ENCODE assay signal across 18 cellular contexts in the genomic region with DNA sequence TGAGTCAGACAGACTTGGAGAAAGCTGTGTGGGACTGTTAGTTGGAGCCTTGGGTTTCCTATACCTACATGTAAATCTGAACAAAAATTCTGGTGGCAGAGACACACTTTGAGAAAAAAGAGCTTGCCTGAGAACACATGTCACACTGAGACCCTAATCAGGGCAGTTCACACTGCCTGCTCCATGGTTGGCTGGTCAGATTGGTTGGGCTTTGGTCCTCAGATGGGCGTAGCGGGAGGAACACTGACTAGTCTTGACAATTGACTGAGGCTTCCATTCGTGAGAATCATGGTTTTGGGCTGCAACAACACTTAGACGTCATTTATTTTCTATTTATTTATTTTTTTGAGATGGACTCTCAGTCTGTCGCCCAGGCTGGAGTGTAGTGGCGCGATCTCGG. TPM values are rescaled to one million over a fixed set of nuclear protein-coding genes. Genes with fewer than 3 reads are reported as not detected.
A peak's percentile ranks its signal among the peaks of the same experiment; 100 is the strongest.
DNase-seq lines count a peak whose midpoint lies in the region; ATAC-seq and TF ChIP-seq lines count a peak whose summit lies in the region.
"Had no signal": no experiment of that assay in that cellular context is flagged by ENCODE, and none has a peak within 500 bp of the region (broad histone marks: within the 10 kb centered on the region; RNA-seq: fewer than 3 reads in every experiment).

No MANE protein-coding gene starts in this region.

- POLR2A ChIA-PET in T-cell (lab: Charles Lee): no interaction called here

- H3K27ac Mint-ChIP-seq in stimulated activated naive CD8-positive, alpha-beta T cell treated with anti-CD3 and anti-CD28 coated beads, Interleukin-15, Interleukin-2, amounts not matched to agents 100 ng/mL and 50 ng/mL, for 24 hours: peak overlapping the region; percentile 31
- peak overlapping the region; percentile 14 to 65 for H3K27ac Mint-ChIP-seq in T-cell
- peak overlapping the region; percentile 13 for H3K27ac Mint-ChIP-seq in mesothelial cell of epicardium

- no peak for TF ChIP-seq POLR2A in gastroesophageal sphincter (IDR thresholded peaks at IDR 0.05)

- ATAC-seq in stimulated activated naive CD8-positive, alpha-beta T cell treated with anti-CD3 and anti-CD28 coated beads, Interleukin-15, Interleukin-2, amounts not matched to agents 100 U/mL and 50 U/mL, for 24 hours: no peak
- ATAC-seq in T-cell (replicated peaks in 1 of 4) (no peak), GM18907 (IDR thresholded peaks at IDR 0.05; ENCODE audit: unreplicated experiment) (no peak), gastroesophageal sphincter (no peak)
- ATAC-seq: left cardiac atrium had no signal

- peaks cover 28% of the 10 kb centered on the region for H3K36me3 Mint-ChIP-seq in stimulated activated naive CD8-positive, alpha-beta T cell treated with anti-CD3 and anti-CD28 coated beads, Interleukin-15, Interleukin-2, amounts not matched to agents 100 ng/mL and 50 ng/mL, for 24 hours (ENCODE audit: low read depth)
- H3K36me3 Mint-ChIP-seq in T-cell (peaks cover 25% of the 10 kb centered on the region), mesothelial cell of epicardium (peaks cover 18% of the 10 kb centered on the region)

- H3K4me3 Mint-ChIP-seq in stimulated activated naive CD8-positive, alpha-beta T cell treated with anti-CD3 and anti-CD28 coated beads, Interleukin-15, Interleukin-2, amounts not matched to agents 100 ng/mL and 50 ng/mL, for 24 hours: no peak overlapping the region
- H3K4me3 Mint-ChIP-seq in T-cell (peak overlapping the region in 2 of 3 donors; percentile 31 to 78), mesothelial cell of epicardium (no peak overlapping the region)

- peaks cover 92% of the 10 kb centered on the region for H3K4me1 Mint-ChIP-seq in stimulated activated naive CD8-positive, alpha-beta T cell treated with anti-CD3 and anti-CD28 coated beads, Interleukin-15, Interleukin-2, amounts not matched to agents 100 ng/mL and 50 ng/mL, for 24 hours (ENCODE audit: low read depth)
- H3K4me1 Mint-ChIP-seq in T-cell: peaks cover 92 to 97% (median 96%) of the 10 kb centered on the region in 3 donors
- peaks cover 61% of the 10 kb centered on the region for H3K4me1 Mint-ChIP-seq in mesothelial cell of epicardium

- H3K27me3 Mint-ChIP-seq in stimulated activated naive CD8-positive, alpha-beta T cell treated with anti-CD3 and anti-CD28 coated beads, Interleukin-15, Interleukin-2, amounts not matched to agents 100 ng/mL and 50 ng/mL, for 24 hours: no peaks in the 10 kb centered on the region
- H3K27me3 Mint-ChIP-seq in T-cell: no peaks in the 10 kb centered on the region
- no peaks in the 10 kb centered on the region for H3K27me3 Mint-ChIP-seq in mesothelial cell of epicardium (ENCODE audit: low read depth)

- H3K9me3 Mint-ChIP-seq in stimulated activated naive CD8-positive, alpha-beta T cell treated with anti-CD3 and anti-CD28 coated beads, Interleukin-15, Interleukin-2, amounts not matched to agents 100 ng/mL and 50 ng/mL, for 24 hours: no peaks in the 10 kb centered on the region
- H3K9me3 Mint-ChIP-seq in T-cell: no peaks in the 10 kb centered on the region
- peaks cover 12% of the 10 kb centered on the region for H3K9me3 Mint-ChIP-seq in mesothelial cell of epicardium

- peaks cover 0 to 8% of the 10 kb centered on the region in 2 donors for H3K36me3 ChIP-seq in gastroesophageal sphincter

- WGBS in gastroesophageal sphincter (ENCODE audit: low coverage in 1 of 2), 2 donors: 62 to 90% methylated on average over 6 to 8 of the region's 8 CpGs

- no peak overlapping the region for H3K4me3 ChIP-seq in gastroesophageal sphincter
- H3K4me3 ChIP-seq: mucosa of descending colon had no signal

- no peaks in the 10 kb centered on the region for H3K27me3 ChIP-seq in gastroesophageal sphincter

- peaks cover 12 to 100% (median 53%) of the 10 kb centered on the region in 3 donors for H3K4me1 ChIP-seq in gastroesophageal sphincter

- no peaks in the 10 kb centered on the region for H3K9me3 ChIP-seq in gastroesophageal sphincter
- H3K9me3 ChIP-seq: mucosa of descending colon had no signal

- no peak for DNase-seq in stimulated activated naive CD8-positive, alpha-beta T cell treated with anti-CD3 and anti-CD28 coated beads, Interleukin-15, Interleukin-2, amounts not matched to agents 100 U/mL and 50 U/mL, for 24 hours
- no peak for DNase-seq in T-cell
- DNase-seq in mesothelial cell of epicardium (ENCODE audit: low spot score in 2 of 2, unreplicated experiment in 2 of 2): no peak
- DNase-seq in NCI-H2196 (lab: John Stamatoyannopoulos, UW; ENCODE audit: unreplicated experiment): no peak
- DNase-seq in stimulated activated naive CD4-positive, alpha-beta T cell (lab: John Stamatoyannopoulos, UW): no peak
- DNase-seq: activated CD4-positive, alpha-beta T cell treated with anti-CD3 and anti-CD28 coated beads, Interleukin-2, amount 50 U/mL, for 4 hours; activated naive CD4-positive, alpha-beta T cell; effector CD4-positive, alpha-beta T cell; Karpas-422; left cardiac atrium; mucosa of descending colon; NCI-H1417; NCI-H2171 treated with DMSO at 0.1 percent for 48 hours; SHP77; stimulated activated CD4-positive, alpha-beta T cell treated with anti-CD3 and anti-CD28 coated beads, Interleukin-12 subunit alpha, Interleukin-12 subunit beta, amount 100 ng/mL, for 4 hours had no signal

- CTCF ChIA-PET in T-cell (lab: Charles Lee): interaction anchor here in 1 of 2 donors (0.5 kb wide), 1 partner anchor 260 kb away, joined by 6 read pairs; no protein-coding TSS in a partner anchor

- H3K27ac ChIP-seq in gastroesophageal sphincter: no peak overlapping the region

- no peak for TF ChIP-seq EP300 in gastroesophageal sphincter (IDR thresholded peaks at IDR 0.05)

- TF ChIP-seq CTCF in mesothelial cell of epicardium (IDR thresholded peaks at IDR 0.05; ENCODE audit: unreplicated experiment) (no peak), gastroesophageal sphincter (IDR thresholded peaks at IDR 0.05) (no peak)

RNA-seq across cellular contexts. Expression of a gene that starts 6.9 kb away (rescaled TPM):
- total RNA-seq in T-cell: 100 to 1,000 TPM; 106 to 147 (median 118) TPM
- 133 to 141 TPM (median 137 TPM) in 3 replicates for total RNA-seq in mesothelial cell of epicardium
- total RNA-seq in gastroesophageal sphincter: 100 to 1,000 TPM; 128 to 164 (median 144) TPM

Comparison
In these comparisons a context has a peak if more than half of its experiments do, and no peak if none do; other contexts are left out.
1. H3K4me3 Mint-ChIP-seq: peak in T-cell (2 of 3); none in stimulated activated naive CD8-positive, alpha-beta T cell treated with anti-CD3 and anti-CD28 coated beads, Interleukin-15, Interleukin-2, amounts not matched to agents 100 ng/mL and 50 ng/mL, for 24 hours (single experiment) and mesothelial cell of epicardium (single experiment).
2. Peak in every context shown above with its lines, with median percentiles within 50 percentile points of each other: H3K27ac Mint-ChIP-seq.